7 cellular contexts compared by ENCODE assay signal in genomic region chr3:187186801-187187421, GRCh38. TPM values are rescaled to one million over a fixed set of nuclear protein-coding genes. Genes with fewer than 3 reads are reported as not detected.
DNase-seq lines count a peak whose midpoint lies in the region; ATAC-seq lines count a peak whose summit lies in the region.

No MANE protein-coding gene starts in this region.

- DNase-seq in astrocyte of the hippocampus (ENCODE audit: low read depth, low spot score) (peak; percentile 91), iris pigment epithelial cell (ENCODE audit: low read depth) (peak; percentile 96), ureter (ENCODE audit: low spot score) (peak; percentile 76), NCI-H69 (lab: John Stamatoyannopoulos, UW) (no peak), RKO (ENCODE audit: low spot score) (no peak)

- peak; percentile 49 for ATAC-seq in HG02610 (IDR thresholded peaks at IDR 0.05; ENCODE audit: unreplicated experiment)
- ATAC-seq in GM19467 (IDR thresholded peaks at IDR 0.05; ENCODE audit: unreplicated experiment), result no peak

RNA-seq across cellular contexts. Expression of gene RTP1, which starts 10.4 kb away (rescaled TPM):
- not detected for total RNA-seq in ureter

RNA-seq across cellular contexts. Expression of gene RPL39L, which starts 47.6 kb away (rescaled TPM):
- total RNA-seq in ureter, result 5.4 TPM

Comparison
In these comparisons a context has a peak if more than half of its experiments do, and no peak if none do; other contexts are left out.
1. DNase-seq: peak in astrocyte of the hippocampus (single experiment), iris pigment epithelial cell (single experiment) and ureter (single experiment); none in NCI-H69 (single experiment) and RKO (single experiment).